19 cellular contexts compared by ENCODE assay signal in genomic region chr2:128312411-128312810, GRCh38. TPM values are rescaled to one million over a fixed set of nuclear protein-coding genes. Genes with fewer than 3 reads are reported as not detected.
DNase-seq lines count a peak whose midpoint lies in the region; ATAC-seq, FAIRE-seq and TF ChIP-seq lines count a peak whose summit lies in the region.
"Had no signal": no experiment of that assay in that cellular context is flagged by ENCODE, and none has a peak within 500 bp of the region (broad histone marks: within the 10 kb centered on the region; RNA-seq: fewer than 3 reads in every experiment).

No MANE protein-coding gene starts in this region.

- peaks cover 99% of the 10 kb centered on the region for H4K20me1 ChIP-seq in HepG2 (ENCODE audit: insufficient read depth, low read length)

- H3K4me3 ChIP-seq in HepG2 (replicated peaks in 1 of 3; ENCODE audit: insufficient read depth in 1 of 3, low read depth in 2 of 3, low read length in 3 of 3) (no peak overlapping the region), right lobe of liver (no peak overlapping the region), colonic mucosa (no peak overlapping the region)
- H3K4me3 ChIP-seq: GM23338, PC-9 had no signal

- peaks cover 22% of the 10 kb centered on the region for H3K4me1 Mint-ChIP-seq in activated CD4-positive, alpha-beta T cell treated with anti-CD3 and anti-CD28 coated beads, Interleukin-2, amount 10 ng/mL, durations not matched to agents 7 days and 5 days

- peaks cover 96% of the 10 kb centered on the region for H3K4me1 ChIP-seq in HepG2 (ENCODE audit: insufficient read depth, low read length)
- peaks cover 0 to 95% (median 47%) of the 10 kb centered on the region in 4 donors for H3K4me1 ChIP-seq in right lobe of liver
- peaks cover 6% of the 10 kb centered on the region for H3K4me1 ChIP-seq in colonic mucosa

- H3K9ac ChIP-seq in HepG2 (ENCODE audit: insufficient read depth, low read depth, low read length) (no peak overlapping the region), colonic mucosa (ENCODE audit: low read depth in 2 of 2, low read length in 2 of 2) (no peak overlapping the region)

- no peak for ATAC-seq in HepG2
- ATAC-seq in right lobe of liver, result no peak
- ATAC-seq in HG02642 (IDR thresholded peaks at IDR 0.05; ENCODE audit: poor library complexity, unreplicated experiment), result no peak
- ATAC-seq: GM23338 had no signal

- no peak overlapping the region for H3K27ac Mint-ChIP-seq in activated CD4-positive, alpha-beta T cell treated with anti-CD3 and anti-CD28 coated beads, Interleukin-2, amount 10 ng/mL, durations not matched to agents 7 days and 5 days
- H3K27ac Mint-ChIP-seq: GM23338 had no signal

- no peaks in the 10 kb centered on the region for H3K9me3 ChIP-seq in HepG2 (ENCODE audit: low read length)
- H3K9me3 ChIP-seq in right lobe of liver, result no peaks in the 10 kb centered on the region
- H3K9me3 ChIP-seq in colonic mucosa, result no peaks in the 10 kb centered on the region

- TF ChIP-seq RAD21 in HepG2 (CRISPR knock-in tag; IDR thresholded peaks at IDR 0.05), result no peak

- no peak overlapping the region for H3K27ac ChIP-seq in HepG2 (ENCODE audit: extremely low read length, insufficient read depth, low read length)
- no peak overlapping the region for H3K27ac ChIP-seq in right lobe of liver
- no peak overlapping the region for H3K27ac ChIP-seq in colonic mucosa
- H3K27ac ChIP-seq: PC-9 had no signal

- H3K4me3 Mint-ChIP-seq in activated CD4-positive, alpha-beta T cell treated with anti-CD3 and anti-CD28 coated beads, Interleukin-2, amount 10 ng/mL, durations not matched to agents 7 days and 5 days, result no peak overlapping the region
- H3K4me3 Mint-ChIP-seq: GM23338 had no signal

- peaks cover 21 to 67% of the 10 kb centered on the region in 2 experiments for H3K36me3 ChIP-seq in HepG2 (replicated peaks in 1 of 2; ENCODE audit: control insufficient read depth in 1 of 2, insufficient read depth in 2 of 2, low read length in 2 of 2)
- no peaks in the 10 kb centered on the region for H3K36me3 ChIP-seq in right lobe of liver
- no peaks in the 10 kb centered on the region for H3K36me3 ChIP-seq in colonic mucosa

- H3K4me2 ChIP-seq in HepG2 (ENCODE audit: low read depth, low read length), result peak overlapping the region; percentile 52; the same call in 1 of the 2 replicates
- H3K4me2 ChIP-seq: GM23338, PC-9 had no signal

- CTCF ChIA-PET in activated CD4-positive, alpha-beta T cell treated with anti-CD3 and anti-CD28 coated beads, Interleukin-2, amount 10 ng/mL, durations not matched to agents 7 days and 5 days (lab: Charles Lee), result no interaction called here
- CTCF ChIA-PET in HepG2 (lab: Yijun Ruan, JAX; ENCODE audit: low intra/inter-chr PET ratio, low total read pairs), result no interaction called here

- over 99% methylated on average over 6 of the region's 6 CpGs for WGBS in HepG2 (ENCODE audit: low lambda C conversion rate)
- WGBS in right lobe of liver (ENCODE audit: insufficient coverage, low coverage, low lambda C conversion rate, missing lambda C conversion rate), result 100% methylated on average over 1 of the region's 6 CpGs

- H2AFZ ChIP-seq in HepG2 (ENCODE audit: low read length), result no peak overlapping the region
- H2AFZ ChIP-seq: GM23338, PC-9 had no signal

- peaks cover 97% of the 10 kb centered on the region for H3K79me2 ChIP-seq in HepG2 (ENCODE audit: insufficient read depth, low read length)

- peak; percentile 0 for DNase-seq in activated CD4-positive, alpha-beta T cell treated with anti-CD3 and anti-CD28 coated beads for 48 hours
- DNase-seq in activated CD4-positive, alpha-beta T cell treated with anti-CD3 and anti-CD28 coated beads, Interleukin-2, amount 10 ng/mL, durations not matched to agents 7 days and 5 days, result no peak
- DNase-seq in HepG2 (ENCODE audit: low spot score), result no peak
- DNase-seq in right lobe of liver, result no peak
- DNase-seq in colonic mucosa, result peak; percentile 11
- DNase-seq in stimulated activated CD8-positive, alpha-beta memory T cell treated with anti-CD3 and anti-CD28 coated beads, Interleukin-4, amount 100 ng/mL, for 48 hours, result peak; percentile 11
- no peak for DNase-seq in NCI-H2029 (lab: John Stamatoyannopoulos, UW)
- DNase-seq: GF-D8, KG1, NCI-H1436, NCI-H2029 treated with DMSO at 0.1 percent for 48 hours, NCI-H510A, NCI-H774, PC-9 had no signal

- no peak for FAIRE-seq in HepG2 (lab: Jason Lieb, UNC)
- FAIRE-seq: A204.1, GM12891, GM18507 had no signal

- TF ChIP-seq EP300 in HepG2 (IDR thresholded peaks at IDR 0.05; ENCODE audit: low read depth in 2 of 2, low read length in 2 of 2) (no peak), HepG2 (CRISPR knock-in tag; IDR thresholded peaks at IDR 0.05; ENCODE audit: borderline replicate concordance) (no peak)

- intact Hi-C loops in HepG2 (cut with micrococcal nuclease; ENCODE audit: unreplicated experiment), result no loop called here
- intact Hi-C loops in right lobe of liver (cut with DNase I), result loop anchor here in 1 of 2 donors (10.0 kb wide), 1 partner anchor 128 kb away; no protein-coding TSS in a partner anchor
- intact Hi-C loops in colonic mucosa (cut with DNase I), result loop anchor here (2.0 kb wide), 1 partner anchor 134 kb away; no protein-coding TSS in a partner anchor

- in situ Hi-C loops in HepG2 (cut with HindIII; ENCODE audit: extremely low pct_ligation_motif_present, low pct_unique_long_range_greater_than_20kb), result no loop called here

- TF ChIP-seq POLR2A in HepG2 (IDR thresholded peaks at IDR 0.05; ENCODE audit: insufficient read depth in 1 of 2, low read depth in 2 of 2, low read length in 2 of 2) (no peak), right lobe of liver (IDR thresholded peaks at IDR 0.05) (no peak)

- H3K27me3 Mint-ChIP-seq in activated CD4-positive, alpha-beta T cell treated with anti-CD3 and anti-CD28 coated beads, Interleukin-2, amount 10 ng/mL, durations not matched to agents 7 days and 5 days, result peaks cover 2% of the 10 kb centered on the region

- H3K27me3 ChIP-seq in HepG2 (ENCODE audit: control insufficient read depth in 1 of 2, insufficient read depth in 2 of 2, low read length in 2 of 2), result no peaks in the 10 kb centered on the region; a peak in 1 of 5 replicates
- no peaks in the 10 kb centered on the region for H3K27me3 ChIP-seq in right lobe of liver
- no peaks in the 10 kb centered on the region for H3K27me3 ChIP-seq in colonic mucosa

- H3K36me3 Mint-ChIP-seq in activated CD4-positive, alpha-beta T cell treated with anti-CD3 and anti-CD28 coated beads, Interleukin-2, amount 10 ng/mL, durations not matched to agents 7 days and 5 days (ENCODE audit: low read depth), result no peaks in the 10 kb centered on the region

- no peaks in the 10 kb centered on the region for H3K9me3 Mint-ChIP-seq in activated CD4-positive, alpha-beta T cell treated with anti-CD3 and anti-CD28 coated beads, Interleukin-2, amount 10 ng/mL, durations not matched to agents 7 days and 5 days
- H3K9me3 Mint-ChIP-seq: GM23338 had no signal

- POLR2A ChIA-PET in activated CD4-positive, alpha-beta T cell treated with anti-CD3 and anti-CD28 coated beads, Interleukin-2, amount 10 ng/mL, durations not matched to agents 7 days and 5 days (lab: Charles Lee), result no interaction called here
- POLR2A ChIA-PET in HepG2 (lab: Yijun Ruan, JAX), result no interaction called here

- TF ChIP-seq CTCF in HepG2 (CRISPR knock-in tag; IDR thresholded peaks at IDR 0.05) (no peak), right lobe of liver (IDR thresholded peaks at IDR 0.05) (no peak), colonic mucosa (IDR thresholded peaks at IDR 0.05) (no peak)

- no TSS peak for BruUV-seq in HepG2 (replicated peaks; lab: Mats Ljungman, UMichigan)

TF ChIP-seq in HepG2, 621 proteins besides CTCF, POLR2A, EP300 and RAD21 (continues in another document):
- peak; percentile 67; the same call in 1 of the 2 replicates for TF ChIP-seq HNRNPL (IDR thresholded peaks at IDR 0.05; ENCODE audit: low read depth, low read length)
- no peak for TF ChIP-seq IKZF5 (CRISPR knock-in tag; IDR thresholded peaks at IDR 0.05)
- no peak for TF ChIP-seq ELF4 (CRISPR knock-in tag; IDR thresholded peaks at IDR 0.05; ENCODE audit: borderline replicate concordance)
- no peak for TF ChIP-seq KAT7 (CRISPR knock-in tag; IDR thresholded peaks at IDR 0.05; ENCODE audit: borderline replicate concordance)

RNA-seq across cellular contexts. Expression of gene HS6ST1, which starts 6.3 kb away (rescaled TPM):
- total RNA-seq in activated CD4-positive, alpha-beta T cell treated with anti-CD3 and anti-CD28 coated beads, Interleukin-2, amount 10 ng/mL, durations not matched to agents 7 days and 5 days, result 1 to 10 TPM; 7.9 to 8.4 TPM
- total RNA-seq in HepG2 (2016; rRNA removed; fragmentation: Illumina TruSeq; extraction: Trizol) (68.4 and 84.6 TPM in 2 replicates), right lobe of liver (10 to 100 TPM; 18.0 to 53.5 (median 31.0) TPM), colonic mucosa (10 to 100 TPM; 19.3 to 22.9 TPM)
- 8.0 TPM in 2 replicates for total RNA-seq in HepG2 (2016; cell fraction: cytosol; rRNA removed; fragmentation: Illumina TruSeq; extraction: Trizol; ENCODE audit: low read depth)
- 60.2 and 86.4 TPM in 2 replicates for total RNA-seq in HepG2 (2016; cell fraction: insoluble cytoplasmic fraction; rRNA removed; fragmentation: Illumina TruSeq; extraction: Trizol)
- 38.4 and 40.3 TPM in 2 replicates for total RNA-seq in HepG2 (2016; cell fraction: membrane; rRNA removed; fragmentation: Illumina TruSeq; extraction: Trizol)
- total RNA-seq in HepG2 (2016; cell fraction: nucleus; rRNA removed; fragmentation: Illumina TruSeq; extraction: Trizol), result 59.1 and 66.3 TPM in 2 replicates
- 34.5 and 42.2 TPM in 2 replicates for polyA plus RNA-seq in HepG2 (2011; rRNA removed)
- 35.2 and 53.7 TPM in 2 replicates for polyA plus RNA-seq in HepG2 (2011; cell fraction: cytosol; rRNA removed)
- polyA plus RNA-seq in HepG2 (2011; cell fraction: nucleus; rRNA removed), result 38.8 and 44.3 TPM in 2 replicates
- 50.2 and 79.5 TPM in 2 replicates for polyA plus RNA-seq in HepG2 (2012)
- polyA plus RNA-seq in HepG2 (2016; cell fraction: cytosol; fragmentation: Illumina TruSeq; extraction: Trizol; ENCODE audit: low read depth), result 5.2 and 5.6 TPM in 2 replicates
- 70.3 and 83.1 TPM in 2 replicates for polyA plus RNA-seq in HepG2 (2016; cell fraction: insoluble cytoplasmic fraction; fragmentation: Illumina TruSeq; extraction: Trizol; ENCODE audit: low read depth)
- polyA plus RNA-seq in HepG2 (2016; cell fraction: membrane; fragmentation: Illumina TruSeq; extraction: Trizol; ENCODE audit: low read depth), result 24.6 and 27.0 TPM in 2 replicates
- polyA plus RNA-seq in HepG2 (2016; cell fraction: nucleus; fragmentation: Illumina TruSeq; extraction: Trizol; ENCODE audit: insufficient read depth, low read depth), result 106 and 113 TPM in 2 replicates
- polyA minus RNA-seq in HepG2 (2011; rRNA and poly(A)+ RNA removed; ENCODE audit: low replicate concordance), result 7.6 and 148 TPM in 2 replicates
- polyA minus RNA-seq in HepG2 (2011; cell fraction: cytosol; rRNA and poly(A)+ RNA removed), result 47.4 and 52.3 TPM in 2 replicates
- polyA minus RNA-seq in HepG2 (2011; cell fraction: nucleus; rRNA and poly(A)+ RNA removed), result 39.0 and 60.8 TPM in 2 replicates

Comparison
In these comparisons a context has a peak if more than half of its experiments do, and no peak if none do; other contexts are left out.
1. DNase-seq: peak in activated CD4-positive, alpha-beta T cell treated with anti-CD3 and anti-CD28 coated beads for 48 hours (single experiment), colonic mucosa (single experiment) and stimulated activated CD8-positive, alpha-beta memory T cell treated with anti-CD3 and anti-CD28 coated beads, Interleukin-4, amount 100 ng/mL, for 48 hours (single experiment); none in activated CD4-positive, alpha-beta T cell treated with anti-CD3 and anti-CD28 coated beads, Interleukin-2, amount 10 ng/mL, durations not matched to agents 7 days and 5 days (single experiment), HepG2 (single experiment), right lobe of liver (0 of 3) and NCI-H2029 (single experiment).